In the genomic region with DNA sequence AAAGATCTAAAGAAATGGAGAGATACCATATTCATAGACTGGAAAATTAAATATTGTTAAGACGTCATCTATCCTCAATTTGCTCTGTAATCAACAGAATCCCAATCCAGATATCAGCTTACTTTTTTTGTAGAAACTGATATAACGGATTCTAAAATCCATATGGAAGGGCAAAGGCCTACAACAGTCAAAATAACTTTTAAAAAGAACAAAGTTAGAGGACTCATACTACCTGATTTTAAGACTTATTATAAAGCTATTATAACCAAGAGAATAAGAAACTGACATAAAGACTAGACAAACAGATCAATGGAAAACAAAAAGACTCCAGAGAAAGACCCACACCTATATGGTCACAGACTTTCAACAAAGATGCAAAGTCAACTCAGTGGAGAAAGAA, we compare ENCODE assay signal across 30 cellular contexts. TPM values are rescaled to one million over a fixed set of nuclear protein-coding genes. Genes with fewer than 3 reads are reported as not detected.
DNase-seq lines count a peak whose midpoint lies in the region; ATAC-seq and TF ChIP-seq lines count a peak whose summit lies in the region.
"Had no signal": no experiment of that assay in that cellular context is flagged by ENCODE, and none has a peak within 500 bp of the region (broad histone marks: within the 10 kb centered on the region; RNA-seq: fewer than 3 reads in every experiment).

No MANE protein-coding gene starts in this region.

- H3K27me3 Mint-ChIP-seq in activated naive CD8-positive, alpha-beta T cell treated with anti-CD3 and anti-CD28 coated beads for 36 hours, result no peaks in the 10 kb centered on the region
- no peaks in the 10 kb centered on the region for H3K27me3 Mint-ChIP-seq in naive thymus-derived CD8-positive, alpha-beta T cell
- no peaks in the 10 kb centered on the region for H3K27me3 Mint-ChIP-seq in activated CD8-positive, alpha-beta memory T cell treated with anti-CD3 and anti-CD28 coated beads, Interleukin-2, amount 10 ng/mL, durations not matched to agents 7 days and 5 days
- H3K27me3 Mint-ChIP-seq: activated CD4-positive, alpha-beta T cell treated with anti-CD3 and anti-CD28 coated beads, Interleukin-2, amount 10 ng/mL, durations not matched to agents 24 days and 14 days; progenitor cell of endocrine pancreas had no signal

- H4K20me1 ChIP-seq in HCT116 (ENCODE audit: insufficient read depth) (peaks cover 5% of the 10 kb centered on the region; the same call in 1 of the 2 replicates), MM.1S (ENCODE audit: insufficient read depth, low read length) (no peaks in the 10 kb centered on the region; the same call in 1 of the 2 replicates)

- CTCF ChIA-PET in HCT116 (lab: Charles Lee), result no interaction called here
- CTCF ChIA-PET in activated CD8-positive, alpha-beta memory T cell treated with anti-CD3 and anti-CD28 coated beads, Interleukin-2, amount 10 ng/mL, durations not matched to agents 7 days and 5 days (lab: Charles Lee), result no interaction called here

- no peak for TF ChIP-seq POLR2A in HCT116 (IDR thresholded peaks at IDR 0.05; ENCODE audit: borderline replicate concordance, extremely low read depth, insufficient read depth, insufficient read length)

- no peaks in the 10 kb centered on the region for H3K9me2 ChIP-seq in HCT116 (ENCODE audit: insufficient read depth)
- H3K9me2 ChIP-seq in MM.1S (replicated peaks; ENCODE audit: insufficient read depth, low read length), result no peaks in the 10 kb centered on the region

- H3K79me2 ChIP-seq in HCT116 (ENCODE audit: insufficient read depth, low read length), result peaks cover 100% of the 10 kb centered on the region
- H3K79me2 ChIP-seq in MM.1S (ENCODE audit: low read length), result peaks cover 94% of the 10 kb centered on the region

- BruUV-seq in HCT116 (replicated peaks; lab: Mats Ljungman, UMichigan), result no TSS peak

- H2AFZ ChIP-seq in HCT116 (ENCODE audit: low read depth, low read length, poor library complexity, severe bottlenecking) (no peak overlapping the region), MM.1S (ENCODE audit: low read length) (no peak overlapping the region)

- H3K36me3 ChIP-seq in HCT116 (ENCODE audit: control insufficient read depth in 1 of 2, insufficient read depth in 2 of 2, low read length in 2 of 2) (peaks cover 14 to 38% of the 10 kb centered on the region in 2 experiments), MM.1S (replicated peaks; ENCODE audit: insufficient read depth, low read length) (no peaks in the 10 kb centered on the region; the same call in 1 of the 2 replicates)

- no peak overlapping the region for H3K27ac ChIP-seq in HCT116 (ENCODE audit: low read depth, low read length)
- no peak overlapping the region for H3K27ac ChIP-seq in MM.1S (ENCODE audit: low read length)
- H3K27ac ChIP-seq: 22Rv1, ascending aorta, dorsolateral prefrontal cortex, epithelial cell of prostate, lower lobe of right lung, neutrophil, RWPE1, stomach, tibial nerve had no signal

- H3K4me1 Mint-ChIP-seq in activated naive CD8-positive, alpha-beta T cell treated with anti-CD3 and anti-CD28 coated beads for 36 hours, result peaks cover 46% of the 10 kb centered on the region
- peaks cover 32 to 83% (median 64%) of the 10 kb centered on the region in 4 donors for H3K4me1 Mint-ChIP-seq in naive thymus-derived CD8-positive, alpha-beta T cell
- peaks cover 50% of the 10 kb centered on the region for H3K4me1 Mint-ChIP-seq in activated CD8-positive, alpha-beta memory T cell treated with anti-CD3 and anti-CD28 coated beads, Interleukin-2, amount 10 ng/mL, durations not matched to agents 7 days and 5 days

- RAD21 ChIA-PET in HCT116 (lab: Charles Lee; ENCODE audit: low non-redundant PET in 1 of 2, low total read pairs in 2 of 2, uncharacterized antibody in 2 of 2, unreplicated experiment in 2 of 2), result no interaction called here

- intact Hi-C loops in HCT116 (cut with micrococcal nuclease), result no loop called here

- TF ChIP-seq RAD21 in HCT116 (IDR thresholded peaks at IDR 0.05; ENCODE audit: low read depth), result no peak

- H3K4me2 ChIP-seq in HCT116 (ENCODE audit: low read length), result no peak overlapping the region
- no peak overlapping the region for H3K4me2 ChIP-seq in MM.1S (ENCODE audit: low read depth, low read length)

- H3K27me3 ChIP-seq in HCT116 (ENCODE audit: insufficient read depth, low read length) (no peaks in the 10 kb centered on the region), MM.1S (replicated peaks; ENCODE audit: insufficient read depth, low read length) (no peaks in the 10 kb centered on the region)
- H3K27me3 ChIP-seq: ascending aorta, dorsolateral prefrontal cortex, neutrophil, stomach, tibial nerve had no signal

- POLR2A ChIA-PET in HCT116 (lab: Charles Lee), result no interaction called here
- POLR2A ChIA-PET in naive thymus-derived CD8-positive, alpha-beta T cell (lab: Charles Lee), result no interaction called here

- no peaks in the 10 kb centered on the region; the same call in 1 of the 2 replicates for H3F3A ChIP-seq in MM.1S (ENCODE audit: insufficient read depth, low read length)

- H3K36me3 Mint-ChIP-seq in activated naive CD8-positive, alpha-beta T cell treated with anti-CD3 and anti-CD28 coated beads for 36 hours, result peaks cover 89% of the 10 kb centered on the region
- H3K36me3 Mint-ChIP-seq in naive thymus-derived CD8-positive, alpha-beta T cell, result peaks cover 45 to 75% (median 69%) of the 10 kb centered on the region in 3 donors
- H3K36me3 Mint-ChIP-seq in activated CD8-positive, alpha-beta memory T cell treated with anti-CD3 and anti-CD28 coated beads, Interleukin-2, amount 10 ng/mL, durations not matched to agents 7 days and 5 days, result peaks cover 79% of the 10 kb centered on the region

- H3K4me3 ChIP-seq in HCT116 (replicated peaks in 1 of 2; ENCODE audit: low read depth in 1 of 2, low read length in 2 of 2) (no peak overlapping the region), MM.1S (ENCODE audit: low read length) (no peak overlapping the region)
- H3K4me3 ChIP-seq: lower lobe of right lung, tibial nerve had no signal

- peaks cover 35% of the 10 kb centered on the region for H3K9me3 Mint-ChIP-seq in activated naive CD8-positive, alpha-beta T cell treated with anti-CD3 and anti-CD28 coated beads for 36 hours
- H3K9me3 Mint-ChIP-seq in naive thymus-derived CD8-positive, alpha-beta T cell, result peaks cover 0 to 39% (median 27%) of the 10 kb centered on the region in 9 donors
- peaks cover 27% of the 10 kb centered on the region for H3K9me3 Mint-ChIP-seq in activated CD8-positive, alpha-beta memory T cell treated with anti-CD3 and anti-CD28 coated beads, Interleukin-2, amount 10 ng/mL, durations not matched to agents 7 days and 5 days (ENCODE audit: low read depth)

- no peak overlapping the region for H3K9ac ChIP-seq in HCT116 (ENCODE audit: low read length)
- H3K9ac ChIP-seq in MM.1S (ENCODE audit: low read length), result no peak overlapping the region

- H3K9me3 ChIP-seq in HCT116 (ENCODE audit: control insufficient read depth in 1 of 2, insufficient read depth in 1 of 2, low read depth in 1 of 2, low read length in 2 of 2) (no peaks in the 10 kb centered on the region; a peak in 2 of 4 replicates), MM.1S (replicated peaks; ENCODE audit: insufficient read depth, low read length) (no peaks in the 10 kb centered on the region)
- H3K9me3 ChIP-seq: neutrophil had no signal

- ATAC-seq in HCT116 (no peak), GM21390 (IDR thresholded peaks at IDR 0.05; ENCODE audit: unreplicated experiment) (no peak)
- no peak for ATAC-seq in naive thymus-derived CD8-positive, alpha-beta T cell
- no peak for ATAC-seq in activated CD8-positive, alpha-beta memory T cell treated with anti-CD3 and anti-CD28 coated beads, Interleukin-2, amount 10 ng/mL, durations not matched to agents 7 days and 5 days
- ATAC-seq: lower lobe of right lung, sciatic nerve had no signal

- no peak overlapping the region for H3K27ac Mint-ChIP-seq in activated naive CD8-positive, alpha-beta T cell treated with anti-CD3 and anti-CD28 coated beads for 36 hours
- no peak overlapping the region for H3K27ac Mint-ChIP-seq in naive thymus-derived CD8-positive, alpha-beta T cell
- no peak overlapping the region for H3K27ac Mint-ChIP-seq in activated CD8-positive, alpha-beta memory T cell treated with anti-CD3 and anti-CD28 coated beads, Interleukin-2, amount 10 ng/mL, durations not matched to agents 7 days and 5 days
- H3K27ac Mint-ChIP-seq: activated CD4-positive, alpha-beta T cell treated with anti-CD3 and anti-CD28 coated beads, Interleukin-2, amount 10 ng/mL, durations not matched to agents 24 days and 14 days had no signal

- TF ChIP-seq CTCF in HCT116 (IDR thresholded peaks at IDR 0.05 in 2 of 3, conservative IDR thresholded peaks at IDR 0.05 in 1 of 3; ENCODE audit: borderline replicate concordance in 1 of 3, insufficient read depth in 1 of 3, low read depth in 2 of 3, low read length in 2 of 3), result no peak
- no peak for TF ChIP-seq CTCF in MM.1S (IDR thresholded peaks at IDR 0.05; ENCODE audit: low read length)

- peak overlapping the region; percentile 41 for H3K4me3 Mint-ChIP-seq in activated naive CD8-positive, alpha-beta T cell treated with anti-CD3 and anti-CD28 coated beads for 36 hours
- H3K4me3 Mint-ChIP-seq in naive thymus-derived CD8-positive, alpha-beta T cell, result peak overlapping the region; percentile 16 to 99 (median 68)
- H3K4me3 Mint-ChIP-seq in activated CD8-positive, alpha-beta memory T cell treated with anti-CD3 and anti-CD28 coated beads, Interleukin-2, amount 10 ng/mL, durations not matched to agents 7 days and 5 days, result no peak overlapping the region

- DNase-seq in NCI-H2171 treated with DMSO at 0.1 percent for 48 hours (lab: John Stamatoyannopoulos, UW), result peak; percentile 9
- DNase-seq in NCI-H2171 (lab: John Stamatoyannopoulos, UW), result no peak
- DNase-seq in HCT116 (ENCODE audit: low read depth, low spot score), result no peak
- no peak for DNase-seq in activated naive CD8-positive, alpha-beta T cell treated with anti-CD3 and anti-CD28 coated beads for 36 hours
- no peak for DNase-seq in naive thymus-derived CD8-positive, alpha-beta T cell
- no peak for DNase-seq in activated CD8-positive, alpha-beta memory T cell treated with anti-CD3 and anti-CD28 coated beads, Interleukin-2, amount 10 ng/mL, durations not matched to agents 7 days and 5 days
- DNase-seq in MM.1S, result no peak
- DNase-seq: activated CD4-positive, alpha-beta T cell treated with anti-CD3 and anti-CD28 coated beads, Interleukin-2, amount 10 ng/mL, durations not matched to agents 24 days and 14 days; caudate nucleus; DMS153; dorsolateral prefrontal cortex; glutamatergic neuron; GOT3; Kasumi-1; kidney glomerular epithelial cell; lower lobe of right lung; NCI-H187 treated with DMSO at 0.1 percent for 48 hours; NCI-H345; NCI-H748 treated with DMSO at 0.1 percent for 48 hours; stomach; T-helper 2 cell had no signal

- H3K4me1 ChIP-seq in HCT116 (ENCODE audit: control insufficient read depth in 1 of 2, insufficient read depth in 2 of 2, low read length in 2 of 2), result peaks cover 5 to 6% of the 10 kb centered on the region in 2 experiments; a peak in 3 of 4 replicates
- H3K4me1 ChIP-seq in MM.1S (ENCODE audit: low read length), result peaks cover 10% of the 10 kb centered on the region; the same call in 1 of the 2 replicates

RNA-seq across cellular contexts. Expression of a gene that starts 6.0 kb away (rescaled TPM):
- total RNA-seq in HCT116 (2021; ENCODE audit: unreplicated experiment), result 169 TPM
- polyA plus RNA-seq in HCT116 (2012), result 95.1 and 115 TPM in 2 replicates
- total RNA-seq in activated naive CD8-positive, alpha-beta T cell treated with anti-CD3 and anti-CD28 coated beads for 36 hours, result 100 to 1,000 TPM; 320 to 332 TPM
- 100 to 1,000 TPM; 315 to 319 TPM for total RNA-seq in naive thymus-derived CD8-positive, alpha-beta T cell
- polyA plus RNA-seq in naive thymus-derived CD8-positive, alpha-beta T cell, result 100 to 1,000 TPM; 185 to 274 (median 244) TPM
- 100 to 1,000 TPM; 211 to 244 TPM for total RNA-seq in activated CD8-positive, alpha-beta memory T cell treated with anti-CD3 and anti-CD28 coated beads, Interleukin-2, amount 10 ng/mL, durations not matched to agents 7 days and 5 days

RNA-seq across cellular contexts. Expression of a gene that starts 6.1 kb away (rescaled TPM):
- total RNA-seq in HCT116 (2021; ENCODE audit: unreplicated experiment), result 26.0 TPM
- polyA plus RNA-seq in HCT116 (2012), result 22.5 and 28.7 TPM in 2 replicates
- 10 to 100 TPM; 15.9 to 18.2 TPM for total RNA-seq in activated naive CD8-positive, alpha-beta T cell treated with anti-CD3 and anti-CD28 coated beads for 36 hours
- total RNA-seq in naive thymus-derived CD8-positive, alpha-beta T cell, result 1 to 10 TPM; 6.9 to 8.4 TPM
- 1 to 10 TPM; 4.3 to 7.9 (median 6.6) TPM for polyA plus RNA-seq in naive thymus-derived CD8-positive, alpha-beta T cell
- total RNA-seq in activated CD8-positive, alpha-beta memory T cell treated with anti-CD3 and anti-CD28 coated beads, Interleukin-2, amount 10 ng/mL, durations not matched to agents 7 days and 5 days, result 10 to 100 TPM; 42.8 to 55.4 TPM
- total RNA-seq: ascending aorta had no signal

RNA-seq across cellular contexts. Expression of a gene that starts 35.5 kb away (rescaled TPM):
- total RNA-seq in HCT116 (2021; ENCODE audit: unreplicated experiment), result 3.8 TPM
- 3.4 and 7.8 TPM in 2 replicates for polyA plus RNA-seq in HCT116 (2012)
- total RNA-seq in activated naive CD8-positive, alpha-beta T cell treated with anti-CD3 and anti-CD28 coated beads for 36 hours, result 1 to 10 TPM; 1.6 to 2.4 TPM
- 1 to 10 TPM in 1 of 2 experiments, not detected in 1; 1.8 TPM for total RNA-seq in naive thymus-derived CD8-positive, alpha-beta T cell
- polyA plus RNA-seq in naive thymus-derived CD8-positive, alpha-beta T cell, result not detected
- total RNA-seq in activated CD8-positive, alpha-beta memory T cell treated with anti-CD3 and anti-CD28 coated beads, Interleukin-2, amount 10 ng/mL, durations not matched to agents 7 days and 5 days, result 100 to 1,000 TPM in 1 of 2 experiments, 10 to 100 TPM in 1; 81.5 to 325 TPM

RNA-seq across cellular contexts. Expression of a gene that starts 48.9 kb away (rescaled TPM):
- total RNA-seq in HCT116 (2021; ENCODE audit: unreplicated experiment), result 6.6 TPM
- polyA plus RNA-seq in HCT116 (2012), result 4.5 and 5.3 TPM in 2 replicates
- total RNA-seq in activated naive CD8-positive, alpha-beta T cell treated with anti-CD3 and anti-CD28 coated beads for 36 hours, result under 1 TPM; 0.31 to 0.48 TPM
- under 1 TPM; 0.16 to 0.22 TPM for total RNA-seq in naive thymus-derived CD8-positive, alpha-beta T cell
- under 1 TPM; 0.10 to 0.23 (median 0.11) TPM for polyA plus RNA-seq in naive thymus-derived CD8-positive, alpha-beta T cell
- 1 to 10 TPM; 3.4 to 4.2 TPM for total RNA-seq in activated CD8-positive, alpha-beta memory T cell treated with anti-CD3 and anti-CD28 coated beads, Interleukin-2, amount 10 ng/mL, durations not matched to agents 7 days and 5 days

RNA-seq across cellular contexts. Expression of a gene that starts 54.4 kb away (rescaled TPM):
- 42.9 TPM for total RNA-seq in HCT116 (2021; ENCODE audit: unreplicated experiment)
- polyA plus RNA-seq in HCT116 (2012), result 78.8 and 80.0 TPM in 2 replicates
- total RNA-seq in activated naive CD8-positive, alpha-beta T cell treated with anti-CD3 and anti-CD28 coated beads for 36 hours, result 10 to 100 TPM; 51.5 to 55.6 TPM
- total RNA-seq in naive thymus-derived CD8-positive, alpha-beta T cell, result 10 to 100 TPM; 27.5 to 29.5 TPM
- 10 to 100 TPM; 59.3 to 86.5 (median 64.2) TPM for polyA plus RNA-seq in naive thymus-derived CD8-positive, alpha-beta T cell
- total RNA-seq in activated CD8-positive, alpha-beta memory T cell treated with anti-CD3 and anti-CD28 coated beads, Interleukin-2, amount 10 ng/mL, durations not matched to agents 7 days and 5 days, result 100 to 1,000 TPM in 1 of 2 experiments, 10 to 100 TPM in 1; 95.5 to 112 TPM

Comparison
In these comparisons a context has a peak if more than half of its experiments do, and no peak if none do; other contexts are left out.
1. RNA of a gene that starts 35.5 kb away (total RNA-seq): 81.5 to 325 TPM in activated CD8-positive, alpha-beta memory T cell treated with anti-CD3 and anti-CD28 coated beads, Interleukin-2, amount 10 ng/mL, durations not matched to agents 7 days and 5 days; 3.8 TPM in HCT116 (single experiment), 1.6 to 2.4 TPM in activated naive CD8-positive, alpha-beta T cell treated with anti-CD3 and anti-CD28 coated beads for 36 hours and 1.8 TPM in naive thymus-derived CD8-positive, alpha-beta T cell; every median in the first group is over 10 times any median in the second.